In the genomic region with DNA sequence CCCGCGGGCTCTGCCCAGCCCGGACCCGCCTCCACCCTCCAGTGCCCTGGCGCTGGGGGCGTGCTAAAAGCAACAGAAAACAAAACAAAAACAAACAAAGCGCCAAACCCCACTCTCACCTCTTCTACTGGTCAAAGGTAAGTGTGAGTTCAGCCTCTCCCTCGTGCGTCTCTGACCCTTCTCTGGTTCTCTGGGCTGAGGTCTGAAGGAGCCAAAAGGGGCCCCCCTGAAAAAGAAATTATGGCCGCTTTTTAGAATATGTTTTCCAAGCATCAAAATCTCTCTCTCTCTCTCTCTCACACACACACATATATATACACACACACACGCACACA, we compare ENCODE assay signal across 1 cellular context.
TF ChIP-seq lines count a peak whose summit lies in the region.

No MANE protein-coding gene starts in this region.

TF ChIP-seq in H1, 55 proteins besides CTCF, POLR2A, EP300 and RAD21:
- TF ChIP-seq E2F6 (IDR thresholded peaks at IDR 0.05) (no peak), SUZ12 (IDR thresholded peaks at IDR 0.05; ENCODE audit: low read length) (no peak), BACH1 (IDR thresholded peaks at IDR 0.05; ENCODE audit: low read length) (no peak), CREB1 (IDR thresholded peaks at IDR 0.05) (no peak), NRF1 (IDR thresholded peaks at IDR 0.05; ENCODE audit: low read depth, low read length) (no peak)
